ENCODE assay signal across 8 cellular contexts in the genomic region with DNA sequence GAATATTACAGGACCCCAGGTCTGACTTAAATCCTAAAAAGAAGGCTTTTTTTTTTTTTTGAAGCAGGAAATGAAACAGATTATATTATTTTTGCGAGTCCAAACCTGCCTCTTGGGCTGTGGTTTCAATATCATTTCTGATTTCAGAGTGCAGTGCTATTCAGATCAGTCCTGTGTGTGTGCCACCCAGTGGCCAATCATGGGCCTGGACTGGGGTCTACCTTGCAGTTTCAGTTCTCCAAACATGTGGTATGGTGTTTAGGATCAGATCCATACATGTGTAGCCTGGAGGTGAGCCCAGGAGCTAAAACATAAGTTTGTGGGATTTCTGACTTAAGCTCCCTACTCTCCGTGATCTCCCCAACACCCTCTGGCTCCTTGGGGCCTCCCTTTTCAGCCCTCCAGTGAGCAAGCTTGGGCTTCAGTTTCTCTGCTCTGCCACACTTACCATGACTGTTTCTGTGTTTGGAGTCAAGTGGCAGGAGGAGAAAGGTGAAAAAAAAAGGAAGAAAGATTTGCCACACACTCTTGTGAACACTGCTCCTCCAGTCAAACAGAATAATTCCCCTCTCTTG. TPM values are rescaled to one million over a fixed set of nuclear protein-coding genes. Genes with fewer than 3 reads are reported as not detected.
DNase-seq lines count a peak whose midpoint lies in the region; ATAC-seq and FAIRE-seq lines count a peak whose summit lies in the region.

No MANE protein-coding gene starts in this region.

- ATAC-seq in GM21786 (IDR thresholded peaks at IDR 0.05; ENCODE audit: unreplicated experiment), result peak; percentile 56

- FAIRE-seq in urothelium cell line (lab: Jason Lieb, UNC) (peak; percentile 90), frontal cortex (lab: Jason Lieb, UNC) (no peak)

- DNase-seq in COR-L47 (lab: John Stamatoyannopoulos, UW), result peak; percentile 23
- DNase-seq in NCI-H526 treated with DMSO at 0.1 percent for 48 hours (lab: John Stamatoyannopoulos, UW), result peak; percentile 7
- peak; percentile 76 for DNase-seq in fibroblast of peridontal ligament (ENCODE audit: extremely low read depth)
- DNase-seq in urothelium cell line (ENCODE audit: low spot score), result peak; percentile 56
- DNase-seq in activated CD4-positive, alpha-beta T cell treated with anti-CD3 and anti-CD28 coated beads, Interleukin-2, amount 50 U/mL, for 4 hours, result no peak
- DNase-seq in SKM-1 treated with dmso at 0.1 percent for 144 hours (lab: John Stamatoyannopoulos, UW; ENCODE audit: unreplicated experiment), result no peak
- DNase-seq in frontal cortex (ENCODE audit: low spot score in 2 of 2), result no peak

RNA-seq across cellular contexts. Expression of a gene that starts 12.1 kb away (rescaled TPM):
- total RNA-seq in frontal cortex, result 1.6 TPM

Comparison
In these comparisons a context has a peak if more than half of its experiments do, and no peak if none do; other contexts are left out.
1. DNase-seq: peak in COR-L47 (single experiment), NCI-H526 treated with DMSO at 0.1 percent for 48 hours (single experiment), fibroblast of peridontal ligament (single experiment) and urothelium cell line (single experiment); none in activated CD4-positive, alpha-beta T cell treated with anti-CD3 and anti-CD28 coated beads, Interleukin-2, amount 50 U/mL, for 4 hours (0 of 2), SKM-1 treated with dmso at 0.1 percent for 144 hours (single experiment) and frontal cortex (0 of 2).